1 cellular context compared by ENCODE assay signal in the genomic region with DNA sequence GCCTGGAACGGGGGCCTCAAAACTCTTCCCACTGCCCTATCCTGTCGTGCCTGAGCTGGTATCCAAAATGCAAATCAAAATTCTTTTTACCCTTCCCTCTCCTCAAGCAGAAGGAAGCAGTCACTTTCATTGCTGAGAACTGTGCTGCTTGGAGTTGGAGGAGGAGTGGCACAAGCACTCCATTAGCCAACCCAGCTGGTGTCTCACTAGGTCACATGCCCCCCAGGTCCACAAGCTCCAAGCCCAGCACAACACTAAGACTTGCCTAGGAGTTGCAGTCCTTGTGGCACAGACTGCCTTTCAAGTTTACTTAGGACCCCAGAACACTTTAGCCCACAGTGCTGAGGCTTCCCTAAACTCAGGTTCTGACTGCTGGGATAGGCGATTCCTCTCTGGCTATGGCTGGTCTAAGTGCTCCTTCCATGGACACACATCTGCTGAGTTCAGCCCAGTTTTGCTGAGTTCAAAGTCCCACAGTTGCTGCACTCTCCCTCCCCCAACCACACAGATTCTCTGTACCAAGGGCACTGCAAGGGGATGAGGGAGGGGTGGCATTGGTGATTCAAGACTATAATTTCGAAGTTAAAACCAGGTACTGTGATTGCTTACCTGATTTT.
TF ChIP-seq lines count a peak whose summit lies in the region.

No MANE protein-coding gene starts in this region.

TF ChIP-seq in HepG2, 621 proteins besides CTCF, POLR2A, EP300 and RAD21 (continued from another document and continues in another):
- TF ChIP-seq, protein P1, sequence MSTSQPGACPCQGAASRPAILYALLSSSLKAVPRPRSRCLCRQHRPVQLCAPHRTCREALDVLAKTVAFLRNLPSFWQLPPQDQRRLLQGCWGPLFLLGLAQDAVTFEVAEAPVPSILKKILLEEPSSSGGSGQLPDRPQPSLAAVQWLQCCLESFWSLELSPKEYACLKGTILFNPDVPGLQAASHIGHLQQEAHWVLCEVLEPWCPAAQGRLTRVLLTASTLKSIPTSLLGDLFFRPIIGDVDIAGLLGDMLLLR (CRISPR knock-in tag; IDR thresholded peaks at IDR 0.05): no peak
- TF ChIP-seq ZBTB20 (CRISPR knock-in tag; IDR thresholded peaks at IDR 0.05; ENCODE audit: borderline replicate concordance, low read depth) (no peak), DNMT1 (CRISPR knock-in tag; IDR thresholded peaks at IDR 0.05) (no peak), ZNF317 (CRISPR knock-in tag; IDR thresholded peaks at IDR 0.05) (no peak), PLRG1 (conservative IDR thresholded peaks at IDR 0.05) (no peak), KLF9 (CRISPR knock-in tag; IDR thresholded peaks at IDR 0.05; ENCODE audit: low read depth) (no peak), SOX5 (CRISPR knock-in tag; IDR thresholded peaks at IDR 0.05; ENCODE audit: borderline replicate concordance) (no peak), ZNF572 (CRISPR knock-in tag; IDR thresholded peaks at IDR 0.05) (no peak), CREM (IDR thresholded peaks at IDR 0.05) (no peak), CREM (CRISPR knock-in tag; IDR thresholded peaks at IDR 0.05) (no peak), MAFF (IDR thresholded peaks at IDR 0.05; ENCODE audit: low read depth, low read length) (peak; percentile 39; the same call in 1 of the 2 replicates), ZNF460 (CRISPR knock-in tag; IDR thresholded peaks at IDR 0.05; ENCODE audit: borderline replicate concordance) (no peak), ZNF652 (CRISPR knock-in tag; IDR thresholded peaks at IDR 0.05; ENCODE audit: borderline replicate concordance, low read depth) (no peak), KLF11 (CRISPR knock-in tag; IDR thresholded peaks at IDR 0.05) (no peak), HES4 (CRISPR knock-in tag; IDR thresholded peaks at IDR 0.05; ENCODE audit: borderline replicate concordance) (no peak), ZNF616 (CRISPR knock-in tag; IDR thresholded peaks at IDR 0.05; ENCODE audit: low read depth) (no peak), CCDC6 (CRISPR knock-in tag; IDR thresholded peaks at IDR 0.05) (no peak), ZNF3 (CRISPR knock-in tag; IDR thresholded peaks at IDR 0.05) (no peak), ZNF232 (CRISPR knock-in tag; IDR thresholded peaks at IDR 0.05; ENCODE audit: borderline replicate concordance) (no peak), MAF1 (CRISPR knock-in tag; IDR thresholded peaks at IDR 0.05; ENCODE audit: borderline replicate concordance) (no peak), EED (CRISPR knock-in tag; IDR thresholded peaks at IDR 0.05) (no peak), ZNF737 (CRISPR knock-in tag; IDR thresholded peaks at IDR 0.05; ENCODE audit: borderline replicate concordance) (no peak; the same call in 1 of the 2 replicates), ZNF660 (CRISPR knock-in tag; IDR thresholded peaks at IDR 0.05; ENCODE audit: borderline replicate concordance, low read depth) (no peak), HNF4G (IDR thresholded peaks at IDR 0.05; ENCODE audit: borderline replicate concordance, low read depth, low read length) (peak; percentile 80), HNF4G (CRISPR knock-in tag; IDR thresholded peaks at IDR 0.05; ENCODE audit: borderline replicate concordance, low read depth) (peak; percentile 46; the same call in 1 of the 2 replicates), KDM3A (CRISPR knock-in tag; IDR thresholded peaks at IDR 0.05; ENCODE audit: low read depth) (no peak), RORA (CRISPR knock-in tag; IDR thresholded peaks at IDR 0.05) (no peak), ZNF263 (CRISPR knock-in tag; IDR thresholded peaks at IDR 0.05) (peak; percentile 73), ERF (CRISPR knock-in tag; IDR thresholded peaks at IDR 0.05) (0 out of 2 replicates have a peak, but pooled peaks have one; percentile 37), HNRNPH1 (optimal IDR thresholded peaks at IDR 0.05; ENCODE audit: low read depth, low read length) (no peak), KMT2B (CRISPR knock-in tag; IDR thresholded peaks at IDR 0.05) (no peak), KDM4B (CRISPR knock-in tag; IDR thresholded peaks at IDR 0.05) (no peak), SOX13 (IDR thresholded peaks at IDR 0.05) (no peak), SOX13 (CRISPR knock-in tag; conservative IDR thresholded peaks at IDR 0.05 in 1 of 2, IDR thresholded peaks at IDR 0.05 in 1 of 2) (peak in 1 of 2 experiments; percentile 21; a peak in 1 of 4 replicates), RFX5 (IDR thresholded peaks at IDR 0.05; ENCODE audit: low read depth, low read length) (no peak), ZKSCAN5 (CRISPR knock-in tag; IDR thresholded peaks at IDR 0.05) (no peak)
- TF ChIP-seq, protein P2, sequence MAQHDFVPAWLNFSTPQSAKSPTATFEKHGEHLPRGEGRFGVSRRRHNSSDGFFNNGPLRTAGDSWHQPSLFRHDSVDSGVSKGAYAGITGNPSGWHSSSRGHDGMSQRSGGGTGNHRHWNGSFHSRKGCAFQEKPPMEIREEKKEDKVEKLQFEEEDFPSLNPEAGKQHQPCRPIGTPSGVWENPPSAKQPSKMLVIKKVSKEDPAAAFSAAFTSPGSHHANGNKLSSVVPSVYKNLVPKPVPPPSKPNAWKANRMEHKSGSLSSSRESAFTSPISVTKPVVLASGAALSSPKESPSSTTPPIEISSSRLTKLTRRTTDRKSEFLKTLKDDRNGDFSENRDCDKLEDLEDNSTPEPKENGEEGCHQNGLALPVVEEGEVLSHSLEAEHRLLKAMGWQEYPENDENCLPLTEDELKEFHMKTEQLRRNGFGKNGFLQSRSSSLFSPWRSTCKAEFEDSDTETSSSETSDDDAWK (CRISPR knock-in tag; IDR thresholded peaks at IDR 0.05): no peak
- TF ChIP-seq, protein P3, sequence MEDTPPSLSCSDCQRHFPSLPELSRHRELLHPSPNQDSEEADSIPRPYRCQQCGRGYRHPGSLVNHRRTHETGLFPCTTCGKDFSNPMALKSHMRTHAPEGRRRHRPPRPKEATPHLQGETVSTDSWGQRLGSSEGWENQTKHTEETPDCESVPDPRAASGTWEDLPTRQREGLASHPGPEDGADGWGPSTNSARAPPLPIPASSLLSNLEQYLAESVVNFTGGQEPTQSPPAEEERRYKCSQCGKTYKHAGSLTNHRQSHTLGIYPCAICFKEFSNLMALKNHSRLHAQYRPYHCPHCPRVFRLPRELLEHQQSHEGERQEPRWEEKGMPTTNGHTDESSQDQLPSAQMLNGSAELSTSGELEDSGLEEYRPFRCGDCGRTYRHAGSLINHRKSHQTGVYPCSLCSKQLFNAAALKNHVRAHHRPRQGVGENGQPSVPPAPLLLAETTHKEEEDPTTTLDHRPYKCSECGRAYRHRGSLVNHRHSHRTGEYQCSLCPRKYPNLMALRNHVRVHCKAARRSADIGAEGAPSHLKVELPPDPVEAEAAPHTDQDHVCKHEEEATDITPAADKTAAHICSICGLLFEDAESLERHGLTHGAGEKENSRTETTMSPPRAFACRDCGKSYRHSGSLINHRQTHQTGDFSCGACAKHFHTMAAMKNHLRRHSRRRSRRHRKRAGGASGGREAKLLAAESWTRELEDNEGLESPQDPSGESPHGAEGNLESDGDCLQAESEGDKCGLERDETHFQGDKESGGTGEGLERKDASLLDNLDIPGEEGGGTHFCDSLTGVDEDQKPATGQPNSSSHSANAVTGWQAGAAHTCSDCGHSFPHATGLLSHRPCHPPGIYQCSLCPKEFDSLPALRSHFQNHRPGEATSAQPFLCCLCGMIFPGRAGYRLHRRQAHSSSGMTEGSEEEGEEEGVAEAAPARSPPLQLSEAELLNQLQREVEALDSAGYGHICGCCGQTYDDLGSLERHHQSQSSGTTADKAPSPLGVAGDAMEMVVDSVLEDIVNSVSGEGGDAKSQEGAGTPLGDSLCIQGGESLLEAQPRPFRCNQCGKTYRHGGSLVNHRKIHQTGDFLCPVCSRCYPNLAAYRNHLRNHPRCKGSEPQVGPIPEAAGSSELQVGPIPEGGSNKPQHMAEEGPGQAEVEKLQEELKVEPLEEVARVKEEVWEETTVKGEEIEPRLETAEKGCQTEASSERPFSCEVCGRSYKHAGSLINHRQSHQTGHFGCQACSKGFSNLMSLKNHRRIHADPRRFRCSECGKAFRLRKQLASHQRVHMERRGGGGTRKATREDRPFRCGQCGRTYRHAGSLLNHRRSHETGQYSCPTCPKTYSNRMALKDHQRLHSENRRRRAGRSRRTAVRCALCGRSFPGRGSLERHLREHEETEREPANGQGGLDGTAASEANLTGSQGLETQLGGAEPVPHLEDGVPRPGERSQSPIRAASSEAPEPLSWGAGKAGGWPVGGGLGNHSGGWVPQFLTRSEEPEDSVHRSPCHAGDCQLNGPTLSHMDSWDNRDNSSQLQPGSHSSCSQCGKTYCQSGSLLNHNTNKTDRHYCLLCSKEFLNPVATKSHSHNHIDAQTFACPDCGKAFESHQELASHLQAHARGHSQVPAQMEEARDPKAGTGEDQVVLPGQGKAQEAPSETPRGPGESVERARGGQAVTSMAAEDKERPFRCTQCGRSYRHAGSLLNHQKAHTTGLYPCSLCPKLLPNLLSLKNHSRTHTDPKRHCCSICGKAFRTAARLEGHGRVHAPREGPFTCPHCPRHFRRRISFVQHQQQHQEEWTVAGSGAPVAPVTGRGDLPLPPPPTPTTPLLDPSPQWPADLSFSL (CRISPR knock-in tag; IDR thresholded peaks at IDR 0.05): no peak
- TF ChIP-seq, protein P4, sequence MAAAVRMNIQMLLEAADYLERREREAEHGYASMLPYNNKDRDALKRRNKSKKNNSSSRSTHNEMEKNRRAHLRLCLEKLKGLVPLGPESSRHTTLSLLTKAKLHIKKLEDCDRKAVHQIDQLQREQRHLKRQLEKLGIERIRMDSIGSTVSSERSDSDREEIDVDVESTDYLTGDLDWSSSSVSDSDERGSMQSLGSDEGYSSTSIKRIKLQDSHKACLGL (CRISPR knock-in tag; IDR thresholded peaks at IDR 0.05): no peak
- TF ChIP-seq, protein P5, sequence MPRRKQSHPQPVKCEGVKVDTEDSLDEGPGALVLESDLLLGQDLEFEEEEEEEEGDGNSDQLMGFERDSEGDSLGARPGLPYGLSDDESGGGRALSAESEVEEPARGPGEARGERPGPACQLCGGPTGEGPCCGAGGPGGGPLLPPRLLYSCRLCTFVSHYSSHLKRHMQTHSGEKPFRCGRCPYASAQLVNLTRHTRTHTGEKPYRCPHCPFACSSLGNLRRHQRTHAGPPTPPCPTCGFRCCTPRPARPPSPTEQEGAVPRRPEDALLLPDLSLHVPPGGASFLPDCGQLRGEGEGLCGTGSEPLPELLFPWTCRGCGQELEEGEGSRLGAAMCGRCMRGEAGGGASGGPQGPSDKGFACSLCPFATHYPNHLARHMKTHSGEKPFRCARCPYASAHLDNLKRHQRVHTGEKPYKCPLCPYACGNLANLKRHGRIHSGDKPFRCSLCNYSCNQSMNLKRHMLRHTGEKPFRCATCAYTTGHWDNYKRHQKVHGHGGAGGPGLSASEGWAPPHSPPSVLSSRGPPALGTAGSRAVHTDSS (CRISPR knock-in tag; conservative IDR thresholded peaks at IDR 0.05): no peak
- TF ChIP-seq, protein P6, sequence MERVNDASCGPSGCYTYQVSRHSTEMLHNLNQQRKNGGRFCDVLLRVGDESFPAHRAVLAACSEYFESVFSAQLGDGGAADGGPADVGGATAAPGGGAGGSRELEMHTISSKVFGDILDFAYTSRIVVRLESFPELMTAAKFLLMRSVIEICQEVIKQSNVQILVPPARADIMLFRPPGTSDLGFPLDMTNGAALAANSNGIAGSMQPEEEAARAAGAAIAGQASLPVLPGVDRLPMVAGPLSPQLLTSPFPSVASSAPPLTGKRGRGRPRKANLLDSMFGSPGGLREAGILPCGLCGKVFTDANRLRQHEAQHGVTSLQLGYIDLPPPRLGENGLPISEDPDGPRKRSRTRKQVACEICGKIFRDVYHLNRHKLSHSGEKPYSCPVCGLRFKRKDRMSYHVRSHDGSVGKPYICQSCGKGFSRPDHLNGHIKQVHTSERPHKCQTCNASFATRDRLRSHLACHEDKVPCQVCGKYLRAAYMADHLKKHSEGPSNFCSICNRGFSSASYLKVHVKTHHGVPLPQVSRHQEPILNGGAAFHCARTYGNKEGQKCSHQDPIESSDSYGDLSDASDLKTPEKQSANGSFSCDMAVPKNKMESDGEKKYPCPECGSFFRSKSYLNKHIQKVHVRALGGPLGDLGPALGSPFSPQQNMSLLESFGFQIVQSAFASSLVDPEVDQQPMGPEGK (CRISPR knock-in tag; IDR thresholded peaks at IDR 0.05): peak; percentile 55
- TF ChIP-seq, protein P7, sequence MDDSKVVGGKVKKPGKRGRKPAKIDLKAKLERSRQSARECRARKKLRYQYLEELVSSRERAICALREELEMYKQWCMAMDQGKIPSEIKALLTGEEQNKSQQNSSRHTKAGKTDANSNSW (CRISPR knock-in tag; IDR thresholded peaks at IDR 0.05; ENCODE audit: borderline replicate concordance): no peak
- TF ChIP-seq, protein P8, sequence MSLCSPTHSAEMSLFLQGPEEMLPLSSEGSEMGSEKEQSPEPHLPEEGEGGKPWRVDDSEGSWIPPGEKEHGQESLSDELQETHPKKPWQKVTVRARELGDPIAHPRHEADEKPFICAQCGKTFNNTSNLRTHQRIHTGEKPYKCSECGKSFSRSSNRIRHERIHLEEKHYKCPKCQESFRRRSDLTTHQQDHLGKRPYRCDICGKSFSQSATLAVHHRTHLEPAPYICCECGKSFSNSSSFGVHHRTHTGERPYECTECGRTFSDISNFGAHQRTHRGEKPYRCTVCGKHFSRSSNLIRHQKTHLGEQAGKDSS (CRISPR knock-in tag; IDR thresholded peaks at IDR 0.05; ENCODE audit: borderline replicate concordance, low read depth): 0 out of 2 replicates have a peak, but pooled peaks have one; percentile 28
- TF ChIP-seq, protein P9, sequence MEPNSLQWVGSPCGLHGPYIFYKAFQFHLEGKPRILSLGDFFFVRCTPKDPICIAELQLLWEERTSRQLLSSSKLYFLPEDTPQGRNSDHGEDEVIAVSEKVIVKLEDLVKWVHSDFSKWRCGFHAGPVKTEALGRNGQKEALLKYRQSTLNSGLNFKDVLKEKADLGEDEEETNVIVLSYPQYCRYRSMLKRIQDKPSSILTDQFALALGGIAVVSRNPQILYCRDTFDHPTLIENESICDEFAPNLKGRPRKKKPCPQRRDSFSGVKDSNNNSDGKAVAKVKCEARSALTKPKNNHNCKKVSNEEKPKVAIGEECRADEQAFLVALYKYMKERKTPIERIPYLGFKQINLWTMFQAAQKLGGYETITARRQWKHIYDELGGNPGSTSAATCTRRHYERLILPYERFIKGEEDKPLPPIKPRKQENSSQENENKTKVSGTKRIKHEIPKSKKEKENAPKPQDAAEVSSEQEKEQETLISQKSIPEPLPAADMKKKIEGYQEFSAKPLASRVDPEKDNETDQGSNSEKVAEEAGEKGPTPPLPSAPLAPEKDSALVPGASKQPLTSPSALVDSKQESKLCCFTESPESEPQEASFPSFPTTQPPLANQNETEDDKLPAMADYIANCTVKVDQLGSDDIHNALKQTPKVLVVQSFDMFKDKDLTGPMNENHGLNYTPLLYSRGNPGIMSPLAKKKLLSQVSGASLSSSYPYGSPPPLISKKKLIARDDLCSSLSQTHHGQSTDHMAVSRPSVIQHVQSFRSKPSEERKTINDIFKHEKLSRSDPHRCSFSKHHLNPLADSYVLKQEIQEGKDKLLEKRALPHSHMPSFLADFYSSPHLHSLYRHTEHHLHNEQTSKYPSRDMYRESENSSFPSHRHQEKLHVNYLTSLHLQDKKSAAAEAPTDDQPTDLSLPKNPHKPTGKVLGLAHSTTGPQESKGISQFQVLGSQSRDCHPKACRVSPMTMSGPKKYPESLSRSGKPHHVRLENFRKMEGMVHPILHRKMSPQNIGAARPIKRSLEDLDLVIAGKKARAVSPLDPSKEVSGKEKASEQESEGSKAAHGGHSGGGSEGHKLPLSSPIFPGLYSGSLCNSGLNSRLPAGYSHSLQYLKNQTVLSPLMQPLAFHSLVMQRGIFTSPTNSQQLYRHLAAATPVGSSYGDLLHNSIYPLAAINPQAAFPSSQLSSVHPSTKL (CRISPR knock-in tag; IDR thresholded peaks at IDR 0.05): peak; percentile 37
- TF ChIP-seq, protein P10, sequence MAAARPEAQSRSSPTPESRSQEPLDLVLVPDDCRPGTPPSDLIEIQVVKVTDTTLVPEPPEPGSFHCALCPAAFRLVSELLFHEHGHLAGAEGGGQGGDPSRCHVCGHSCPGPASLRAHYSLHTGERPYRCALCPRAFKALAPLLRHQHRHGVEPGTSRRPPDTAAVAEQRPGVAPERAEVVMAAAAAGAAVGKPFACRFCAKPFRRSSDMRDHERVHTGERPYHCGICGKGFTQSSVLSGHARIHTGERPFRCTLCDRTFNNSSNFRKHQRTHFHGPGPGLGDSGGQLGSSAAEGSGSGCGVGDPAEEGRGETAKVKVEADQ (CRISPR knock-in tag; IDR thresholded peaks at IDR 0.05; ENCODE audit: borderline replicate concordance): no peak
